ENCODE assay signal across 23 cellular contexts in the genomic region with DNA sequence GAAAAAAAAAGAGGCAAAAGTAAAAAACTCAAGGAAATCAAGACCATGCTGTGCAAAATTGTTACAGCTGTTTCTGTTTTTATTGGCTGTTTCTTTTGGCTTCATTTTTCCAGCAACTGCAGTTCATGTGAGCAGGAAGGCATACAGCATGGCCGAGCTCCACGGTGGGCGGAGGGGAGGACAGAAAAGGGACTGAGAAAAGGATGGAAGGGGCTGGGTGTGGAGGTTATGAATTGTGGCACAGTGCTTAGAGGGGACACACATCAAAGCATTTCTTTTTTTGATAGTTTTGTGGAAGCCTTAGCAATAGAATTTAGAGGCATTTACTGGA.
A peak's percentile ranks its signal among the peaks of the same experiment; 100 is the strongest.
DNase-seq lines count a peak whose midpoint lies in the region; TF ChIP-seq lines count a peak whose summit lies in the region.
"Had no signal": no experiment of that assay in that cellular context is flagged by ENCODE, and none has a peak within 500 bp of the region (broad histone marks: within the 10 kb centered on the region; RNA-seq: fewer than 3 reads in every experiment).

No MANE protein-coding gene starts in this region.

- H3K27ac Mint-ChIP-seq in endodermal cell (peak overlapping the region; percentile 1), osteocyte (ENCODE audit: unreplicated experiment) (peak overlapping the region; percentile 77)
- H3K27ac Mint-ChIP-seq: B cell; stimulated activated memory B cell treated with anti-CD40 and anti-IgM and Interleukin-4, amounts not matched to agents 10 μg/mL and 1 μg/mL and 100 μg/mL, for 72 hours had no signal

- peak overlapping the region; percentile 50; the same call in 1 of the 2 replicates for H3K27ac ChIP-seq in OCI-LY3 (ENCODE audit: low read length)
- no peak overlapping the region for H3K27ac ChIP-seq in endodermal cell (ENCODE audit: low read depth, low read length)
- H3K27ac ChIP-seq: SJSA1, thyroid gland had no signal

- peaks cover 1% of the 10 kb centered on the region for H3K27me3 Mint-ChIP-seq in endodermal cell (ENCODE audit: insufficient read depth)
- no peaks in the 10 kb centered on the region for H3K27me3 Mint-ChIP-seq in osteocyte (ENCODE audit: unreplicated experiment)
- H3K27me3 Mint-ChIP-seq: B cell; central memory CD8-positive, alpha-beta T cell; stimulated activated memory B cell treated with anti-CD40 and anti-IgM and Interleukin-4, amounts not matched to agents 10 μg/mL and 1 μg/mL and 100 μg/mL, for 72 hours had no signal

- H3K4me3 Mint-ChIP-seq in endodermal cell, result no peak overlapping the region
- H3K4me3 Mint-ChIP-seq in osteocyte (ENCODE audit: unreplicated experiment), result no peak overlapping the region
- H3K4me3 Mint-ChIP-seq: B cell; central memory CD8-positive, alpha-beta T cell; nephron progenitor cell; stimulated activated memory B cell treated with anti-CD40 and anti-IgM and Interleukin-4, amounts not matched to agents 10 μg/mL and 1 μg/mL and 100 μg/mL, for 72 hours had no signal

- H3K9me3 Mint-ChIP-seq in endodermal cell (peaks cover 6% of the 10 kb centered on the region), osteocyte (ENCODE audit: unreplicated experiment) (no peaks in the 10 kb centered on the region)

- H3K9me3 ChIP-seq in OCI-LY3 (ENCODE audit: insufficient read depth, low read length) (no peaks in the 10 kb centered on the region), endodermal cell (ENCODE audit: control insufficient read depth, low read length) (peaks cover 15% of the 10 kb centered on the region)
- H3K9me3 ChIP-seq: SJSA1, thyroid gland had no signal

- H3K4me1 Mint-ChIP-seq in endodermal cell, result peaks cover 8% of the 10 kb centered on the region
- peaks cover 44% of the 10 kb centered on the region for H3K4me1 Mint-ChIP-seq in osteocyte (ENCODE audit: unreplicated experiment)
- H3K4me1 Mint-ChIP-seq: B cell; central memory CD8-positive, alpha-beta T cell; stimulated activated memory B cell treated with anti-CD40 and anti-IgM and Interleukin-4, amounts not matched to agents 10 μg/mL and 1 μg/mL and 100 μg/mL, for 72 hours had no signal

- H3K4me3 ChIP-seq in OCI-LY3 (ENCODE audit: low read length) (no peak overlapping the region), endodermal cell (ENCODE audit: low read length) (no peak overlapping the region)
- H3K4me3 ChIP-seq: SJSA1, thyroid gland had no signal

- peak overlapping the region; percentile 70 for H3K4me2 ChIP-seq in OCI-LY3 (ENCODE audit: low read length)

- no peaks in the 10 kb centered on the region for H4K20me1 ChIP-seq in OCI-LY3 (ENCODE audit: insufficient read depth, low read length)

- H3K36me3 ChIP-seq in OCI-LY3 (replicated peaks; ENCODE audit: low read depth, low read length), result no peaks in the 10 kb centered on the region
- no peaks in the 10 kb centered on the region for H3K36me3 ChIP-seq in endodermal cell (ENCODE audit: control insufficient read depth, insufficient read depth, low read length)
- H3K36me3 ChIP-seq: SJSA1, thyroid gland had no signal

- H3K27me3 ChIP-seq in OCI-LY3 (ENCODE audit: low read depth, low read length) (no peaks in the 10 kb centered on the region), endodermal cell (ENCODE audit: control insufficient read depth, insufficient read depth, low read length, poor library complexity, severe bottlenecking) (no peaks in the 10 kb centered on the region)
- H3K27me3 ChIP-seq: SJSA1, thyroid gland had no signal

- 0 out of 2 replicates have a peak overlapping the region, but pooled peaks have one; percentile 25 for H2AFZ ChIP-seq in OCI-LY3 (ENCODE audit: low read depth, low read length)

- H3K9ac ChIP-seq in OCI-LY3 (ENCODE audit: low read length), result no peak overlapping the region
- H3K9ac ChIP-seq in endodermal cell (ENCODE audit: extremely low read depth, low read length, poor library complexity, severe bottlenecking), result no peak overlapping the region

- 92% methylated on average over 3 of the region's 3 CpGs; no CpG with 5 or more reads in 1 of the 2 experiments for WGBS in endodermal cell (ENCODE audit: insufficient coverage in 1 of 2, insufficient read length in 1 of 2), 2 experiments

- H3K36me3 Mint-ChIP-seq in endodermal cell (ENCODE audit: low read depth) (no peaks in the 10 kb centered on the region), osteocyte (ENCODE audit: unreplicated experiment) (no peaks in the 10 kb centered on the region)
- H3K36me3 Mint-ChIP-seq: stimulated activated memory B cell treated with anti-CD40 and anti-IgM and Interleukin-4, amounts not matched to agents 10 μg/mL and 1 μg/mL and 100 μg/mL, for 72 hours had no signal

- DNase-seq in NCI-H146 (lab: John Stamatoyannopoulos, UW), result peak; percentile 39
- no peak for DNase-seq in NCI-H146 treated with DMSO at 0.1 percent for 48 hours (lab: John Stamatoyannopoulos, UW; ENCODE audit: unreplicated experiment)
- DNase-seq in endodermal cell, result no peak
- DNase-seq in osteocyte (ENCODE audit: extremely low spot score, unreplicated experiment), result no peak
- DNase-seq in EL, result no peak
- no peak for DNase-seq in NCI-H1436 treated with DMSO at 0.1 percent for 48 hours (lab: John Stamatoyannopoulos, UW)
- no peak for DNase-seq in DMS79 (lab: John Stamatoyannopoulos, UW)
- DNase-seq: 8988T; activated CD4-positive, CD25-positive, alpha-beta regulatory T cell treated with anti-CD3 and anti-CD28 coated beads, Interleukin-2, amount 50 U/mL, for 72 hours; effector memory CD4-positive, alpha-beta T cell; hippocampal formation; islet precursor cell; Kasumi-1; mesenchymal stem cell; NCI-H1417 treated with DMSO at 0.1 percent for 48 hours; nephron progenitor cell; T-helper 9 cell; thyroid gland had no signal

- TF ChIP-seq CTCF in OCI-LY3 (IDR thresholded peaks at IDR 0.05; ENCODE audit: low read depth, low read length) (no peak), endodermal cell (conservative IDR thresholded peaks at IDR 0.05) (no peak), osteocyte (IDR thresholded peaks at IDR 0.05) (no peak)

- H3K79me2 ChIP-seq in OCI-LY3 (ENCODE audit: low read length), result no peaks in the 10 kb centered on the region

- peaks cover 44% of the 10 kb centered on the region for H3K4me1 ChIP-seq in OCI-LY3 (ENCODE audit: low read length)
- no peaks in the 10 kb centered on the region for H3K4me1 ChIP-seq in endodermal cell (ENCODE audit: control insufficient read depth, insufficient read depth, low read length)
